ENCODE assay signal across 8 cellular contexts in genomic region chr12:16606201-16606849, GRCh38. TPM values are rescaled to one million over a fixed set of nuclear protein-coding genes. Genes with fewer than 3 reads are reported as not detected.
A peak's percentile ranks its signal among the peaks of the same experiment; 100 is the strongest.
DNase-seq lines count a peak whose midpoint lies in the region; ATAC-seq, FAIRE-seq and TF ChIP-seq lines count a peak whose summit lies in the region.

No MANE protein-coding gene starts in this region.

- TF ChIP-seq POLR2A in GM12891 (IDR thresholded peaks at IDR 0.05; ENCODE audit: low read depth, low read length), result no peak

- peaks cover 21% of the 10 kb centered on the region for H3K79me2 ChIP-seq in neural cell (replicated peaks; ENCODE audit: insufficient read depth, low read length)

- H3K4me3 ChIP-seq in fibroblast of mammary gland (ENCODE audit: control insufficient read depth, low read depth, low read length) (peak overlapping the region; percentile 60), neural cell (ENCODE audit: low read length) (peak overlapping the region; percentile 80)

- TF ChIP-seq CTCF in fibroblast of mammary gland (conservative IDR thresholded peaks at IDR 0.05; ENCODE audit: control insufficient read depth, insufficient read depth, low read depth, low read length), result no peak
- TF ChIP-seq CTCF in neural cell (IDR thresholded peaks at IDR 0.05; ENCODE audit: poor library complexity, severe bottlenecking), result no peak

- TF ChIP-seq RAD21 in neural cell (conservative IDR thresholded peaks at IDR 0.05), result peak; percentile 44

- H3K9me2 ChIP-seq in neural cell (ENCODE audit: insufficient read depth, low read length), result no peaks in the 10 kb centered on the region

- H4K20me1 ChIP-seq in neural cell (ENCODE audit: insufficient read depth), result no peaks in the 10 kb centered on the region

- H3K27ac ChIP-seq in neural cell (ENCODE audit: low read length), result peak overlapping the region; percentile 36

- peak; percentile 76 for FAIRE-seq in GM12891 (lab: Jason Lieb, UNC)

- no peaks in the 10 kb centered on the region for H3K9me3 ChIP-seq in neural cell (ENCODE audit: low read length)

- peak; percentile 32 for ATAC-seq in HG02973 (IDR thresholded peaks at IDR 0.05; ENCODE audit: unreplicated experiment)

- H2AFZ ChIP-seq in neural cell (ENCODE audit: low read depth, low read length), result peak overlapping the region; percentile 65

- H3F3A ChIP-seq in neural cell (ENCODE audit: insufficient read depth, low read length, poor library complexity, severe bottlenecking), result peaks cover 24% of the 10 kb centered on the region

- H3K27me3 ChIP-seq in neural cell (ENCODE audit: insufficient read depth, low read depth, low read length), result no peaks in the 10 kb centered on the region

- no peaks in the 10 kb centered on the region for H3K36me3 ChIP-seq in neural cell (ENCODE audit: insufficient read depth, low read length)

- DNase-seq in GM12891 (ENCODE audit: insufficient read length, low spot score), result peak; percentile 5
- DNase-seq in NOMO-1 (lab: John Stamatoyannopoulos, UW; ENCODE audit: unreplicated experiment in 2 of 2), result peak; percentile 22 to 26
- DNase-seq in fibroblast of mammary gland (ENCODE audit: low read depth), result peak; percentile 29
- DNase-seq in NAMALWA (ENCODE audit: low spot score), result no peak
- no peak for DNase-seq in NCI-H446 (lab: John Stamatoyannopoulos, UW)
- no peak for DNase-seq in UCSD-AML1 (lab: John Stamatoyannopoulos, UW; ENCODE audit: unreplicated experiment)

- H3K9ac ChIP-seq in neural cell (ENCODE audit: low read length), result peak overlapping the region; percentile 66

- peak overlapping the region; percentile 70 for H3K4me2 ChIP-seq in neural cell (ENCODE audit: low read length)

- no peak for TF ChIP-seq EP300 in neural cell (conservative IDR thresholded peaks at IDR 0.05; ENCODE audit: poor library complexity, severe bottlenecking)

TF ChIP-seq in GM12891, 5 proteins besides CTCF, POLR2A, EP300 and RAD21:
- TF ChIP-seq SPI1 (IDR thresholded peaks at IDR 0.05; ENCODE audit: low read depth, low read length) (no peak), POU2F2 (IDR thresholded peaks at IDR 0.05; ENCODE audit: low read depth, low read length) (peak; percentile 37; the same call in 1 of the 2 replicates)

TF ChIP-seq in neural cell, 6 proteins besides CTCF, POLR2A, EP300 and RAD21:
- TF ChIP-seq EZH2 (IDR thresholded peaks at IDR 0.05; ENCODE audit: borderline replicate concordance, insufficient read depth, low read length, poor library complexity, severe bottlenecking) (no peak), MXI1 (conservative IDR thresholded peaks at IDR 0.05; ENCODE audit: poor library complexity, severe bottlenecking) (peak; percentile 73), SMC3 (conservative IDR thresholded peaks at IDR 0.05; ENCODE audit: poor library complexity) (peak; percentile 21), TAF1 (IDR thresholded peaks at IDR 0.05; ENCODE audit: low read depth) (no peak), REST (IDR thresholded peaks at IDR 0.05; ENCODE audit: borderline replicate concordance) (no peak), POLR2AphosphoS5 (IDR thresholded peaks at IDR 0.05) (peak; percentile 31)

RNA-seq across cellular contexts. Expression of gene LMO3, which starts 0.4 kb away (rescaled TPM):
- polyA plus RNA-seq in GM12891 (2012; ENCODE audit: low read depth, missing spikeins), result 0.23 TPM
- polyA plus RNA-seq in neural cell, result 38.8 and 42.8 TPM in 2 replicates
- polyA minus RNA-seq in neural cell, result 63.1 and 71.3 TPM in 2 replicates

Comparison
In these comparisons a context has a peak if more than half of its experiments do, and no peak if none do; other contexts are left out.
1. DNase-seq: peak in GM12891 (single experiment), NOMO-1 (2 of 2) and fibroblast of mammary gland (single experiment); none in NAMALWA (single experiment), NCI-H446 (0 of 2) and UCSD-AML1 (single experiment).